8 cellular contexts compared by ENCODE assay signal in genomic region chr5:143592648-143593047, GRCh38.
A peak's percentile ranks its signal among the peaks of the same experiment; 100 is the strongest.
DNase-seq lines count a peak whose midpoint lies in the region; ATAC-seq and TF ChIP-seq lines count a peak whose summit lies in the region.

No MANE protein-coding gene starts in this region.

- DNase-seq in CD14-positive monocyte (ENCODE audit: low spot score) (peak; percentile 75), endothelial cell (ENCODE audit: low spot score) (no peak), DMS114 treated with DMSO at 0.1 percent for 48 hours (lab: John Stamatoyannopoulos, UW; ENCODE audit: unreplicated experiment) (no peak), ascending aorta (ENCODE audit: low spot score in 2 of 2) (no peak)
- peak; percentile 41 for DNase-seq in activated CD4-positive, alpha-beta memory T cell treated with anti-CD3 and anti-CD28 coated beads for 36 hours
- no peak for DNase-seq in effector memory CD8-positive, alpha-beta T cell

- intact Hi-C loops in CD14-positive monocyte (cut with micrococcal nuclease), result no loop called here
- intact Hi-C loops in activated CD4-positive, alpha-beta memory T cell treated with anti-CD3 and anti-CD28 coated beads for 36 hours (cut with micrococcal nuclease), result no loop called here
- intact Hi-C loops in ascending aorta (cut with DNase I), result no loop called here

- H3K4me1 ChIP-seq in ascending aorta, result peaks cover 0 to under 1% of the 10 kb centered on the region in 2 donors

- POLR2A ChIA-PET in activated CD4-positive, alpha-beta memory T cell treated with anti-CD3 and anti-CD28 coated beads for 36 hours (lab: Charles Lee), result no interaction called here

- H3K36me3 Mint-ChIP-seq in CD14-positive monocyte, result no peaks in the 10 kb centered on the region
- H3K36me3 Mint-ChIP-seq in activated CD4-positive, alpha-beta memory T cell treated with anti-CD3 and anti-CD28 coated beads for 36 hours, result no peaks in the 10 kb centered on the region
- no peaks in the 10 kb centered on the region for H3K36me3 Mint-ChIP-seq in endothelial cell (ENCODE audit: low read depth, unreplicated experiment)
- H3K36me3 Mint-ChIP-seq in effector memory CD8-positive, alpha-beta T cell (ENCODE audit: insufficient read depth), result no peaks in the 10 kb centered on the region

- peak overlapping the region in 1 of 7 donors; percentile 8 for H3K27ac Mint-ChIP-seq in CD14-positive monocyte
- H3K27ac Mint-ChIP-seq in activated CD4-positive, alpha-beta memory T cell treated with anti-CD3 and anti-CD28 coated beads for 36 hours, result no peak overlapping the region
- H3K27ac Mint-ChIP-seq in endothelial cell (ENCODE audit: unreplicated experiment), result no peak overlapping the region
- no peak overlapping the region for H3K27ac Mint-ChIP-seq in effector memory CD8-positive, alpha-beta T cell

- H3K27me3 ChIP-seq in ascending aorta, result no peaks in the 10 kb centered on the region

- no peak overlapping the region for H3K27ac ChIP-seq in ascending aorta

- CTCF ChIA-PET in activated CD4-positive, alpha-beta memory T cell treated with anti-CD3 and anti-CD28 coated beads for 36 hours (lab: Charles Lee), result interaction anchor here (0.6 kb wide), 1 partner anchor 772 kb away, joined by 4 read pairs; no protein-coding TSS in a partner anchor

- H3K4me1 Mint-ChIP-seq in CD14-positive monocyte (peaks cover 23% of the 10 kb centered on the region), endothelial cell (ENCODE audit: unreplicated experiment) (no peaks in the 10 kb centered on the region)
- H3K4me1 Mint-ChIP-seq in activated CD4-positive, alpha-beta memory T cell treated with anti-CD3 and anti-CD28 coated beads for 36 hours (ENCODE audit: low read depth), result peaks cover 39% of the 10 kb centered on the region
- H3K4me1 Mint-ChIP-seq in effector memory CD8-positive, alpha-beta T cell (ENCODE audit: low read depth in 2 of 2), result peaks cover 2 to 17% of the 10 kb centered on the region in 2 donors

- H3K9me3 ChIP-seq in ascending aorta, result no peaks in the 10 kb centered on the region

- H3K4me3 ChIP-seq in ascending aorta, result no peak overlapping the region

- H3K27me3 Mint-ChIP-seq in CD14-positive monocyte (ENCODE audit: low read depth in 3 of 3) (no peaks in the 10 kb centered on the region), endothelial cell (ENCODE audit: unreplicated experiment) (no peaks in the 10 kb centered on the region)
- H3K27me3 Mint-ChIP-seq in activated CD4-positive, alpha-beta memory T cell treated with anti-CD3 and anti-CD28 coated beads for 36 hours, result peaks cover 1% of the 10 kb centered on the region
- H3K27me3 Mint-ChIP-seq in effector memory CD8-positive, alpha-beta T cell, result no peaks in the 10 kb centered on the region

- no peaks in the 10 kb centered on the region for H3K36me3 ChIP-seq in ascending aorta

- no peak overlapping the region for H3K4me3 Mint-ChIP-seq in CD14-positive monocyte
- H3K4me3 Mint-ChIP-seq in activated CD4-positive, alpha-beta memory T cell treated with anti-CD3 and anti-CD28 coated beads for 36 hours, result no peak overlapping the region
- no peak overlapping the region for H3K4me3 Mint-ChIP-seq in endothelial cell (ENCODE audit: unreplicated experiment)
- H3K4me3 Mint-ChIP-seq in effector memory CD8-positive, alpha-beta T cell, result no peak overlapping the region

- TF ChIP-seq CTCF in CD14-positive monocyte (IDR thresholded peaks at IDR 0.05), result no peak
- TF ChIP-seq CTCF in endothelial cell (IDR thresholded peaks at IDR 0.05; ENCODE audit: unreplicated experiment), result no peak
- no peak for TF ChIP-seq CTCF in ascending aorta (IDR thresholded peaks at IDR 0.05)

- peak; percentile 81 for ATAC-seq in GM19043 (IDR thresholded peaks at IDR 0.05; ENCODE audit: low read depth, unreplicated experiment)
- ATAC-seq in HG03103 (IDR thresholded peaks at IDR 0.05; ENCODE audit: low read depth, unreplicated experiment), result peak; percentile 67
- ATAC-seq in effector memory CD8-positive, alpha-beta T cell (replicated peaks), result no peak

- H3K9me3 Mint-ChIP-seq in CD14-positive monocyte (peaks cover 0 to 2% (median 0%) of the 10 kb centered on the region in 7 donors), endothelial cell (ENCODE audit: unreplicated experiment) (no peaks in the 10 kb centered on the region)
- peaks cover 2% of the 10 kb centered on the region for H3K9me3 Mint-ChIP-seq in activated CD4-positive, alpha-beta memory T cell treated with anti-CD3 and anti-CD28 coated beads for 36 hours
- no peaks in the 10 kb centered on the region for H3K9me3 Mint-ChIP-seq in effector memory CD8-positive, alpha-beta T cell

Comparison
In these comparisons a context has a peak if more than half of its experiments do, and no peak if none do; other contexts are left out.
1. DNase-seq: peak in CD14-positive monocyte (single experiment) and activated CD4-positive, alpha-beta memory T cell treated with anti-CD3 and anti-CD28 coated beads for 36 hours (single experiment); none in endothelial cell (single experiment), DMS114 treated with DMSO at 0.1 percent for 48 hours (single experiment), effector memory CD8-positive, alpha-beta T cell (0 of 3) and ascending aorta (0 of 2).